8 cellular contexts compared by ENCODE assay signal in the genomic region with DNA sequence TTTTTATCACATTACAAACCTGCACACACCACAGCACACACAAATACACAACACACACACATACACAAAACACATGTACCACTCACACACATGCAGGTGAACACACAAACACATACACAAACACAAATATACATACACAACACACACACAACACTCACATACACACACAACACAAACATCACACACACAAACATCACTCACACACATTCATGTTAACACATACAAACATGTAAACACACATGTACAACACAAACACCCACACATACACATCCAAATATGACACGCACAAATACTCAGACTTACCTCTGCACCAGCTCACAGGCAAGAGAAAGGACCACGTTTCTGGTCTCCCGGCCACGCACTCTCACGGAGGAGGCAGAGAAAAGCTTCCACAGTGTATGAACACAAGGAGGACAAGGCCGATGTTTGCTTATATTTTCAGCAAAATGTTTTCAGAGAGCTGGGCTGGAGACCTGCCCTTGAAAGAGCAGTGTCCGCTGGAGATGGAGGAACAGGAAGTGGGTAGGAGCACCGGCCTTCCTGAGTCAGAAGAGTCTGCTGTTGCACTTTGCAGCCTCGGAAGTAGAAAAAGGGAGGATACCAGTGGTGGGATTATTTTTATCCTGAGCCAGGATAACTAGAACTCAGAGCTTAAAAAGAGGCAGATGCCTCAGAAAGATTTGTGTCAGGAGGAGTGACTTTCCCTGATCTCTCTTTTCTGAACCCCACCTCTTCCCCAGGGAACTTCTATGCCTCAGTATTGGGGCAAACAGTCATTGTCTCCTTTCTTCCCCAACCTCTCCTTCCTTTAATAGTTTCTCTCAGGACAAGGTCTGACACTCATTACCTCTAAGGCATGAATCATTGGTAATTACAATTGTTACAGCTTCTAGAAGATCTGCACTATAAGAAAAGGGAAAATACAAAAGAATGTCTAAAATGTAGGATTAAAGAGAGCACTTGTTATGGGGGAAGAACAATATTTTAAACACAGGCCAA. TPM values are rescaled to one million over a fixed set of nuclear protein-coding genes. Genes with fewer than 3 reads are reported as not detected.
DNase-seq lines count a peak whose midpoint lies in the region; ATAC-seq and TF ChIP-seq lines count a peak whose summit lies in the region.

A gene (minus strand): TSS at position 520 of the 999 bp plus-strand sequence. CDS start 2,243 bp downstream, outside the sequence.

- H3K27me3 Mint-ChIP-seq in CD4-positive, alpha-beta T cell: no peaks in the 10 kb centered on the region
- H3K27me3 Mint-ChIP-seq in Caco-2 (ENCODE audit: insufficient read depth, unreplicated experiment): peaks cover 2% of the 10 kb centered on the region

- H3K27me3 ChIP-seq in CD4-positive, alpha-beta T cell (ENCODE audit: control insufficient read depth, insufficient read depth, low read length): no peaks in the 10 kb centered on the region
- no peaks in the 10 kb centered on the region for H3K27me3 ChIP-seq in thymus (ENCODE audit: control insufficient read depth, insufficient read depth)
- no peaks in the 10 kb centered on the region for H3K27me3 ChIP-seq in Caco-2 (replicated peaks; ENCODE audit: control insufficient read depth, insufficient read depth, low read length)

- H3K27ac Mint-ChIP-seq in CD4-positive, alpha-beta T cell: peak within 1 kb of the TSS; percentile 84
- H3K27ac Mint-ChIP-seq in Caco-2 (ENCODE audit: unreplicated experiment): no peak within 1 kb of the TSS

- peaks cover 81% of the 10 kb centered on the region for H3K36me3 Mint-ChIP-seq in CD4-positive, alpha-beta T cell (ENCODE audit: low read depth)
- no peaks in the 10 kb centered on the region for H3K36me3 Mint-ChIP-seq in Caco-2 (ENCODE audit: insufficient read depth, unreplicated experiment)

- peaks cover 7% of the 10 kb centered on the region for H3K9me3 Mint-ChIP-seq in CD4-positive, alpha-beta T cell
- peaks cover 4% of the 10 kb centered on the region for H3K9me3 Mint-ChIP-seq in Caco-2 (ENCODE audit: unreplicated experiment)

- CTCF ChIA-PET in CD4-positive, alpha-beta T cell (lab: Charles Lee): interaction anchor here (0.6 to 1.8 kb wide), 5 partner anchors 53 to 228 kb away, joined by 3 to 7 read pairs (median 4); a partner anchor contains a TSS
- CTCF ChIA-PET in Caco-2 (lab: Charles Lee): no interaction called here

- H3K4me3 Mint-ChIP-seq in CD4-positive, alpha-beta T cell: peak within 1 kb of the TSS; percentile 96
- no peak within 1 kb of the TSS for H3K4me3 Mint-ChIP-seq in Caco-2 (ENCODE audit: unreplicated experiment)

- H3K4me1 ChIP-seq in thymus (ENCODE audit: control insufficient read depth, insufficient read depth, low read length) (peaks cover 13% of the 10 kb centered on the region), Caco-2 (no peaks in the 10 kb centered on the region)

- POLR2A ChIA-PET in CD4-positive, alpha-beta T cell (lab: Charles Lee): interaction anchor here (0.7 to 4.8 kb wide), 39 partner anchors 9 to 183 kb away, joined by 3 to 68 read pairs (median 5); a partner anchor contains a TSS
- POLR2A ChIA-PET in Caco-2 (lab: Charles Lee): no interaction called here

- no TSS peak for BruUV-seq in Caco-2 (replicated peaks; lab: Mats Ljungman, UMichigan)

- H3K4me1 Mint-ChIP-seq in CD4-positive, alpha-beta T cell (ENCODE audit: low read depth): peaks cover 87% of the 10 kb centered on the region
- no peaks in the 10 kb centered on the region for H3K4me1 Mint-ChIP-seq in Caco-2 (ENCODE audit: low read depth, unreplicated experiment)

- H3K36me3 ChIP-seq in thymus (ENCODE audit: control insufficient read depth, insufficient read depth): peaks cover 18% of the 10 kb centered on the region
- H3K36me3 ChIP-seq in Caco-2 (ENCODE audit: control insufficient read depth, insufficient read depth, low read length): no peaks in the 10 kb centered on the region

- DNase-seq in CD4-positive, alpha-beta T cell: peak; percentile 21 to 65 (median 40)
- DNase-seq in MV-4-11 (lab: John Stamatoyannopoulos, UW) (peak; percentile 71), medulla oblongata (ENCODE audit: extremely low spot score) (peak; percentile 13), AG08396 (ENCODE audit: low spot score) (no peak), Caco-2 (no peak)
- DNase-seq in activated effector memory CD4-positive, alpha-beta T cell treated with anti-CD3 and anti-CD28 coated beads, Interleukin-2, amount 50 U/mL, for 16 hours: peak; percentile 74

- peaks cover 19% of the 10 kb centered on the region for H3K9me3 ChIP-seq in CD4-positive, alpha-beta T cell (ENCODE audit: control insufficient read depth, low read length)
- H3K9me3 ChIP-seq in thymus (ENCODE audit: control insufficient read depth) (no peaks in the 10 kb centered on the region), Caco-2 (no peaks in the 10 kb centered on the region)

- peak within 1 kb of the TSS; percentile 77 for H3K4me3 ChIP-seq in thymus (ENCODE audit: low read length)
- H3K4me3 ChIP-seq in Caco-2 (ENCODE audit: low read depth, low read length): no peak within 1 kb of the TSS

- WGBS in thymus: 5% methylated on average over 9 of the region's 9 CpGs

- ATAC-seq in CD4-positive, alpha-beta T cell (ENCODE audit: poor library complexity): peak; percentile 68
- peak; percentile 89 for ATAC-seq in GM21515 (IDR thresholded peaks at IDR 0.05; ENCODE audit: unreplicated experiment)

- intact Hi-C loops in CD4-positive, alpha-beta T cell (cut with DNase I, micrococcal nuclease): loop anchor here (1.0 to 5.0 kb wide), 7 partner anchors 33 to 185 kb away; a partner anchor contains a TSS
- intact Hi-C loops in Caco-2 (cut with micrococcal nuclease; ENCODE audit: unreplicated experiment): no loop called here

- TF ChIP-seq CTCF in CD4-positive, alpha-beta T cell (IDR thresholded peaks at IDR 0.05): no peak
- no peak for TF ChIP-seq CTCF in Caco-2 (IDR thresholded peaks at IDR 0.05; ENCODE audit: insufficient read depth in 1 of 2, low read depth in 1 of 2, low read length in 1 of 2, severe bottlenecking in 1 of 2, unreplicated experiment in 1 of 2)

- H3K27ac ChIP-seq in CD4-positive, alpha-beta T cell (ENCODE audit: low read depth, low read length): peak within 1 kb of the TSS; percentile 81
- peak within 1 kb of the TSS; percentile 71 for H3K27ac ChIP-seq in thymus (ENCODE audit: low read depth)

RNA-seq across cellular contexts. Expression of the gene that starts here (rescaled TPM):
- 10 to 100 TPM; 14.3 to 14.9 TPM for total RNA-seq in CD4-positive, alpha-beta T cell
- polyA plus RNA-seq in thymus: 20.5 TPM
- not detected in 2 replicates for total RNA-seq in Caco-2 (2022)

Comparison
In these comparisons a context has a peak if more than half of its experiments do, and no peak if none do; other contexts are left out.
1. RNA of the gene that starts here (total RNA-seq): 14.3 to 14.9 TPM in CD4-positive, alpha-beta T cell; not detected in Caco-2; every median in the first group is over 10 times any median in the second.
2. DNase-seq: peak in CD4-positive, alpha-beta T cell (10 of 10), MV-4-11 (single experiment), activated effector memory CD4-positive, alpha-beta T cell treated with anti-CD3 and anti-CD28 coated beads, Interleukin-2, amount 50 U/mL, for 16 hours (single experiment) and medulla oblongata (single experiment); none in AG08396 (single experiment) and Caco-2 (0 of 2).